1 cellular context compared by ENCODE assay signal in genomic region chr12:56037161-56037560, GRCh38.
TF ChIP-seq lines count a peak whose summit lies in the region.

No MANE protein-coding gene starts in this region.

TF ChIP-seq in WTC11, 78 proteins besides CTCF, POLR2A, EP300 and RAD21:
- TF ChIP-seq RORB (CRISPR knock-in tag; IDR thresholded peaks at IDR 0.05): no peak
- no peak for TF ChIP-seq ZNF532 (CRISPR knock-in tag; IDR thresholded peaks at IDR 0.05; ENCODE audit: borderline replicate concordance)
